1 cellular context compared by ENCODE assay signal in the genomic region with DNA sequence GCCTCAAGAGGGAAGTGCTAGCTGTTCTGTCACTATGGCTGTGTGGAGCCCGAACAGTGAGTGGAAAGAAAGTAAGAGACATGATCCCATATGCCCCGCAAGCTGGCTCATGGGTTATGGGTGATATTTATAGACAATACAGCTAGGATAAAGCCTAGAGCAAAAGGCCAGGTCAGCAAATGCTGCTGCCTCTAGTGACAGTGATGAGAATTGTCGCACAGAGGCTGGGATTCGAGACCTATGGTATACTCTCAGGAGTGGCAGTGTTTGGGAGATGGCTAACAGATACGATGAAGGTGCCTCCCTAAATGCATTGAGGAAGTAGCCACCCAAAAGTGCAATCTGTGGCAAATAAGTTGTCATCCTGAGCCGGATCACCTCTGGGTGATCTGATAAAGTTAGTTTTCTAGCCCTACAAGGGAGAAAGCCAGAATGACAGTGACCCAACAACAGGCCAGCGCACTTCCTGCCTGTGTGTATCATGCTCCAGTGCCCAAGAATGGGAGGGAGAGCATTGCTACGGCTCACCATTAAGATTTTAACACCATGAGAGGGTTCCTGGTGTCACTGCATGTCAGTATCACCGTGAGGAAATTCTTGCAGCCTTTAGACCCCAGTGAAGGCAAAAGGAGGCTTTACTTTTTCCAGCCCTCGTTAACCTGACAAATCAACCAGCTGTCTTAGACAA.
TF ChIP-seq lines count a peak whose summit lies in the region.

No MANE protein-coding gene starts in this region.

TF ChIP-seq in A549, 52 proteins besides CTCF, POLR2A, EP300 and RAD21 (continued from another document):
- TF ChIP-seq ESRRA (IDR thresholded peaks at IDR 0.05; ENCODE audit: borderline replicate concordance, low read length) (no peak), HOXB13 (CRISPR knock-in tag; IDR thresholded peaks at IDR 0.05; ENCODE audit: low read depth) (no peak)
